In the genomic region with DNA sequence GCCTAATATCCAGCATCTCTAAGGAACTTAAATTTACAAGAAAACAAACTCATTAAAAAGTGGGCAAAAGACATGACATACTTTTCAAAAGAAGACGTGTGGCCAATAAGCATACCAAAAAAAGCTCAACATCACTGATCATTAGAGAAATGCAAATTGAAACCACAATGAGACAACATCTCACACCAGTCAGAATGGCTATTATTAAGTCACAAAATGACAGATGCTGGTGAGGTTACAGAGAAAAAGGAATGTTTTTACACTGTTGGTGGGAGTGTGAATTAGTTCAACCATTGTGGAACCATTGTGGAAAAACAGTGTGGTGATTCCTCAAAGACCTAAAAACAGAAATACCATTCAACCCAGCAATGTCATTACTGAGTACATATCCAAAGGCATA, we compare ENCODE assay signal across 8 cellular contexts.
A peak's percentile ranks its signal among the peaks of the same experiment; 100 is the strongest.
DNase-seq lines count a peak whose midpoint lies in the region; ATAC-seq and TF ChIP-seq lines count a peak whose summit lies in the region.
"Not testable (repeated sequence)": the region's sequence is repeated elsewhere in the genome, so short reads cannot be mapped to it uniquely, and the experiment has no call there.

No MANE protein-coding gene starts in this region.

- DNase-seq in RWPE2 (ENCODE audit: low spot score); osteoblast (ENCODE audit: insufficient read length, low spot score, missing footprints): not testable (repeated sequence)
- DNase-seq in astrocyte of the hippocampus (ENCODE audit: low read depth, low spot score): peak; percentile 26

- not testable (repeated sequence) for H3K9me3 ChIP-seq in RWPE2 (ENCODE audit: severe bottlenecking); osteoblast (ENCODE audit: low read depth, low read length); subcutaneous abdominal adipose tissue (ENCODE audit: control insufficient read depth in 5 of 5, low read length in 5 of 5)

- not testable (repeated sequence) for H4K20me1 ChIP-seq in osteoblast (ENCODE audit: insufficient read depth, low read length)

- not testable (repeated sequence) for TF ChIP-seq CTCF in RWPE2 (IDR thresholded peaks at IDR 0.05; ENCODE audit: poor library complexity, severe bottlenecking); osteoblast (IDR thresholded peaks at IDR 0.05; ENCODE audit: extremely low read depth, low read depth, low read length)

- H3K4me2 ChIP-seq in osteoblast (ENCODE audit: insufficient read depth, low read length): not testable (repeated sequence)

- not testable (repeated sequence) for H3K9ac ChIP-seq in subcutaneous abdominal adipose tissue (ENCODE audit: low read length in 5 of 5)

- H3K36me3 ChIP-seq in RWPE2 (ENCODE audit: low read depth); osteoblast (ENCODE audit: insufficient read depth, low read length); subcutaneous abdominal adipose tissue (ENCODE audit: control insufficient read depth in 5 of 5, insufficient read depth in 5 of 5, low read length in 5 of 5): not testable (repeated sequence)

- ATAC-seq in GM18502 (IDR thresholded peaks at IDR 0.05; ENCODE audit: poor library complexity, unreplicated experiment): peak; percentile 52
- ATAC-seq in GM18867 (IDR thresholded peaks at IDR 0.05; ENCODE audit: unreplicated experiment): peak; percentile 66
- peak; percentile 34 for ATAC-seq in HG02798 (IDR thresholded peaks at IDR 0.05; ENCODE audit: poor library complexity, unreplicated experiment)
- peak; percentile 34 for ATAC-seq in HG03175 (IDR thresholded peaks at IDR 0.05; ENCODE audit: unreplicated experiment)
- not testable (repeated sequence) for ATAC-seq in RWPE2 (ENCODE audit: low read depth)

- peaks cover 19% of the 10 kb centered on the region for H3K4me1 ChIP-seq in RWPE2 (ENCODE audit: insufficient read depth, poor library complexity, severe bottlenecking)
- peaks cover 36% of the 10 kb centered on the region for H3K4me1 ChIP-seq in osteoblast (ENCODE audit: insufficient read depth, low read length)
- H3K4me1 ChIP-seq in subcutaneous abdominal adipose tissue (ENCODE audit: control insufficient read depth in 5 of 5, insufficient read depth in 5 of 5, low read length in 5 of 5): peaks cover 0 to 19% (median 11%) of the 10 kb centered on the region in 5 donors

- H3K27me3 ChIP-seq in RWPE2 (ENCODE audit: insufficient read depth, poor library complexity, severe bottlenecking); osteoblast (ENCODE audit: insufficient read depth, low read length); subcutaneous abdominal adipose tissue (ENCODE audit: control insufficient read depth in 5 of 5, insufficient read depth in 4 of 5, low read length in 5 of 5): not testable (repeated sequence)

- H3K79me2 ChIP-seq in osteoblast (ENCODE audit: insufficient read depth, low read length): not testable (repeated sequence)

- H2AFZ ChIP-seq in osteoblast (ENCODE audit: low read length): not testable (repeated sequence)

- H3K27ac ChIP-seq in RWPE2 (ENCODE audit: poor library complexity, severe bottlenecking) (peak overlapping the region; percentile 62), osteoblast (ENCODE audit: low read depth, low read length) (peak overlapping the region; percentile 70), subcutaneous abdominal adipose tissue (ENCODE audit: low read depth, low read length) (peak overlapping the region; percentile 4)

- not testable (repeated sequence) for H3K4me3 ChIP-seq in RWPE2 (ENCODE audit: severe bottlenecking); osteoblast (ENCODE audit: insufficient read depth, low read length); subcutaneous abdominal adipose tissue (ENCODE audit: low read depth in 1 of 5, low read length in 5 of 5)

Comparison
In these comparisons a context has a peak if more than half of its experiments do, and no peak if none do; other contexts are left out.
1. H3K27ac ChIP-seq: peak in every context shown above with its lines; median percentile 70 in osteoblast; 62 in RWPE2; 4 in subcutaneous abdominal adipose tissue.